ENCODE assay signal across 8 cellular contexts in the genomic region with DNA sequence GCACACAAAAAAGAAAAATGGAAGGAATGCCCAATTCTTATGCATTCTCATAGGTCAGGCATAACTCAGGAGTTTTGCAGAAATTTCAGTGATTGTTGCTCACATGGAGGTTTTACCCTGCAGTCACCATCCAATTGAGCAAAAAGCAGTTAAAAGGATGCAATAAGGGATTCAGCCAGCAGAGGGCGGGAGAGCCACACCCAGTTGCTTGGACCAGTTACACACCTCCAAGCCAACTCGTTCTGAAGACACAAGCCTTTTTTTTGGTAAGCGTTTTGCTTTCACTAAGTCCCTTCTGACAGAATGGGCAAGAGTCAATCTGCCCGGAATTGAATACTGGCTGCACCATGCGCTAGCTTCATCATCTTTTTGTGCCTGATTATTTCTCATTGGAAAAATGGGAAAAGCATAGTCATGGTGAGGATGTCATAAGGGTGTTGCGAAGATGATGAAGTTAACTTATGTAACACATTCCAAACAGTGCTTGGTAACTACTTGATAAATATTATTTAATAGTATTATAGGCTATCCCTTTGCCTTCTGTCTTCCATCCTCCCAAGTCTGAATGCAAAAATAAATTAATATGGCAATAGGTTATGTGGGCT.
A peak's percentile ranks its signal among the peaks of the same experiment; 100 is the strongest.
DNase-seq lines count a peak whose midpoint lies in the region; ATAC-seq and TF ChIP-seq lines count a peak whose summit lies in the region.

No MANE protein-coding gene starts in this region.

- no peak overlapping the region for H3K9ac ChIP-seq in H9 (ENCODE audit: extremely low read depth, insufficient read length, low read length)

- H3K79me2 ChIP-seq in H9 (ENCODE audit: insufficient read depth, low read length): no peaks in the 10 kb centered on the region

- WGBS in H9 (ENCODE audit: extremely low coverage, insufficient read length, low lambda C conversion rate): no CpG with 5 or more reads among the region's 6 CpGs

- H4K5ac ChIP-seq in H9 (ENCODE audit: insufficient read length, low read depth, low read length): no peak overlapping the region

- H3K4me1 Mint-ChIP-seq in H9 (peaks cover 48 to 52% of the 10 kb centered on the region in 2 experiments), progenitor cell of endocrine pancreas (ENCODE audit: low read depth) (peaks cover 12% of the 10 kb centered on the region)

- no peak overlapping the region for H2BK120ac ChIP-seq in H9 (ENCODE audit: low read depth, low read length, poor library complexity, severe bottlenecking)

- no peak overlapping the region for H3K18ac ChIP-seq in H9 (ENCODE audit: insufficient read length, low read depth, low read length)

- H4K91ac ChIP-seq in H9 (ENCODE audit: insufficient read length, low read depth, low read length): no peak overlapping the region

- no peak overlapping the region for H4K8ac ChIP-seq in H9 (replicated peaks; ENCODE audit: insufficient read length, low read depth, low read length)

- peaks cover 3% of the 10 kb centered on the region; the same call in 1 of the 2 replicates for H3K4me1 ChIP-seq in H9 (ENCODE audit: insufficient read depth, low read length)

- H2AFZ ChIP-seq in H9 (ENCODE audit: low read length): no peak overlapping the region

- H3K4me3 ChIP-seq in GM12865 (ENCODE audit: low read depth, low read length): no peak overlapping the region
- H3K4me3 ChIP-seq in LNCaP clone FGC (ENCODE audit: low read depth, low read length): no peak overlapping the region

- intact Hi-C loops in Right ventricle myocardium inferior (cut with DNase I): no loop called here

- H3T11ph ChIP-seq in H9 (ENCODE audit: low read length): no peak overlapping the region

- ATAC-seq in Right ventricle myocardium inferior: peak; percentile 78

- no peak overlapping the region for H2BK12ac ChIP-seq in H9 (ENCODE audit: insufficient read length, low read depth, low read length)

- H3K23me2 ChIP-seq in H9 (ENCODE audit: insufficient read length, low read depth, low read length, poor library complexity, severe bottlenecking): no peaks in the 10 kb centered on the region

- H3K27me3 Mint-ChIP-seq in H9 (ENCODE audit: low read depth): no peaks in the 10 kb centered on the region; the same call in 1 of the 2 replicates
- peaks cover 6% of the 10 kb centered on the region for H3K27me3 Mint-ChIP-seq in progenitor cell of endocrine pancreas

- TF ChIP-seq CTCF in GM12865 (IDR thresholded peaks at IDR 0.05; ENCODE audit: insufficient read depth, low read depth, low read length, missing control alignments) (peak; percentile 88), H9 (conservative IDR thresholded peaks at IDR 0.05) (peak; percentile 92), LNCaP clone FGC (IDR thresholded peaks at IDR 0.05; ENCODE audit: control insufficient read depth, extremely low read depth, insufficient read depth) (peak; percentile 92), progenitor cell of endocrine pancreas (IDR thresholded peaks at IDR 0.05; ENCODE audit: unreplicated experiment) (peak; percentile 93)

- H3K14ac ChIP-seq in H9 (ENCODE audit: insufficient read depth, low read length): no peak overlapping the region

- H3K27ac ChIP-seq in H9 (ENCODE audit: insufficient read length, low read depth, low read length): no peak overlapping the region

- no peak overlapping the region for H3K23ac ChIP-seq in H9 (ENCODE audit: insufficient read length, low read depth, low read length)

- peaks cover 3 to 9% (median 8%) of the 10 kb centered on the region in 3 experiments; a peak in 5 of 7 replicates for H3K36me3 Mint-ChIP-seq in H9 (ENCODE audit: insufficient read depth in 1 of 3, low read depth in 3 of 3)
- H3K36me3 Mint-ChIP-seq in progenitor cell of endocrine pancreas (ENCODE audit: insufficient read depth): no peaks in the 10 kb centered on the region

- no peak overlapping the region for H3K4ac ChIP-seq in H9 (ENCODE audit: low read depth, low read length)

- no peak overlapping the region for H2AK5ac ChIP-seq in H9 (ENCODE audit: insufficient read length, low read length)

- H3K27me3 ChIP-seq in H9 (ENCODE audit: insufficient read depth, low read length): no peaks in the 10 kb centered on the region

- peaks cover 6 to 12% of the 10 kb centered on the region in 2 experiments; a peak in 3 of 5 replicates for H3K9me3 Mint-ChIP-seq in H9
- H3K9me3 Mint-ChIP-seq in progenitor cell of endocrine pancreas (ENCODE audit: low read depth): no peaks in the 10 kb centered on the region

- no peak overlapping the region for H3K56ac ChIP-seq in H9 (ENCODE audit: insufficient read length, low read depth, low read length)

- H2BK20ac ChIP-seq in H9 (ENCODE audit: low read depth, low read length, poor library complexity, severe bottlenecking): no peak overlapping the region

- H3K27ac Mint-ChIP-seq in H9: peak overlapping the region in 1 of 3 experiments; percentile 78; a peak in 4 of 7 replicates
- H3K27ac Mint-ChIP-seq in progenitor cell of endocrine pancreas: no peak overlapping the region

- no peaks in the 10 kb centered on the region for H3K9me3 ChIP-seq in H9 (ENCODE audit: control insufficient read depth, low read depth, low read length)

- no peak overlapping the region for H2BK15ac ChIP-seq in H9 (ENCODE audit: low read depth, low read length)

- no peak overlapping the region for H3K4me2 ChIP-seq in H9 (ENCODE audit: insufficient read depth, insufficient read length, low read length)

- DNase-seq in GM12865 (ENCODE audit: low read depth) (peak; percentile 78), H9 (peak; percentile 82), LNCaP clone FGC (ENCODE audit: low read depth) (peak; percentile 33), SK-N-DZ (ENCODE audit: low spot score) (peak; percentile 79), Right ventricle myocardium inferior (ENCODE audit: missing footprints) (peak; percentile 64), progenitor cell of endocrine pancreas (ENCODE audit: low spot score, unreplicated experiment) (peak; percentile 71), DMS79 (lab: John Stamatoyannopoulos, UW) (no peak)
- DNase-seq in activated naive CD4-positive, alpha-beta T cell treated with anti-CD3 and anti-CD28 coated beads, Interleukin-2, amount 50 U/mL, for 16 hours: peak; percentile 47

- no peaks in the 10 kb centered on the region for H3K79me1 ChIP-seq in H9 (ENCODE audit: insufficient read depth, low read depth, low read length, poor library complexity, severe bottlenecking)

- H3K4me3 Mint-ChIP-seq in H9 (no peak overlapping the region), progenitor cell of endocrine pancreas (ENCODE audit: low read depth) (no peak overlapping the region)

- no peak overlapping the region for H2BK5ac ChIP-seq in H9 (ENCODE audit: insufficient read length, low read length)

- H4K20me1 ChIP-seq in H9 (ENCODE audit: control insufficient read depth, insufficient read depth, insufficient read length): no peaks in the 10 kb centered on the region
